ENCODE assay signal across 21 cellular contexts in the genomic region with DNA sequence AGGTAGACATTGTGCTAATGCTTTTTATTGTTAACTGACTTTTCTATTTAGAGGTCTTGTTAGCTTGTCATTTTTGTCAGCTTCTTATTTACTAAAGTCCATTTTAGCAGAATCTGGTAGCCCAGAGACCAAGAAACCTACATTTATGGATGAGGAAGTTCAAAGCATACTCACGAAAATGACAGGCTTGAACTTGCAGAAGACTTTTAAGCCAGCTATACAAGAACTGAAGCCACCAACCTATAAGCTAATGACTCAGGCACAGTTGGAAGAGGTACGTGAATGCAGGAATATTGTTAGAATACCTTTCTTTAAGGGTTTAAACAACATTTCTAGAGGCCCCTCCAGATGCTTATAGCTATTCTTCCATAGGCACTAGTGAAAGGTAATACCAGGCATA.
"Had no signal": no experiment of that assay in that cellular context is flagged by ENCODE, and none has a peak within 500 bp of the region (broad histone marks: within the 10 kb centered on the region; RNA-seq: fewer than 3 reads in every experiment).

No MANE protein-coding gene starts in this region.

- H3K27ac ChIP-seq: SJSA1, SK-N-MC had no signal

- DNase-seq: IMR-90, Karpas-422, KG1, MM.1S, NCI-H1092 treated with DMSO at 0.1 percent for 48 hours, NCI-H1436, NCI-H2029, NCI-H2081 treated with DMSO at 0.1 percent for 48 hours, NCI-H2171, NCI-H226, NCI-H446, NCI-H510A, NCI-H524 treated with DMSO at 0.1 percent for 48 hours, NCI-H69, NCI-H774, Right ventricle myocardium superior, RPMI8226, SIG-M5 had no signal

- H3K27me3 ChIP-seq: SJSA1 had no signal

- H3K4me3 ChIP-seq: SJSA1, SK-N-MC had no signal

- H3K9me3 ChIP-seq: SJSA1 had no signal

- ATAC-seq: HepG2 had no signal
